20 cellular contexts compared by ENCODE assay signal in genomic region chr1:9100471-9101043, GRCh38. TPM values are rescaled to one million over a fixed set of nuclear protein-coding genes. Genes with fewer than 3 reads are reported as not detected.
DNase-seq lines count a peak whose midpoint lies in the region; ATAC-seq, FAIRE-seq and TF ChIP-seq lines count a peak whose summit lies in the region.
"Had no signal": no experiment of that assay in that cellular context is flagged by ENCODE, and none has a peak within 500 bp of the region (broad histone marks: within the 10 kb centered on the region; RNA-seq: fewer than 3 reads in every experiment).

No MANE protein-coding gene starts in this region.

- no peak overlapping the region for H3K27ac ChIP-seq in GM23248
- H3K27ac ChIP-seq: testis had no signal

- H3K4me2 ChIP-seq in GM23248 (ENCODE audit: unreplicated experiment) = no peak overlapping the region

- H2AFZ ChIP-seq in GM23248 = no peak overlapping the region

- H3K4me1 ChIP-seq in GM23248 (ENCODE audit: insufficient read depth) = no peaks in the 10 kb centered on the region
- H3K4me1 ChIP-seq: testis had no signal

- no peaks in the 10 kb centered on the region for H3K79me2 ChIP-seq in GM23248 (ENCODE audit: insufficient read depth)

- DNase-seq in GM23248 = peak; percentile 41
- peak; percentile 66 for DNase-seq in RCC 7860 (ENCODE audit: low spot score)
- DNase-seq in fibroblast of the aortic adventitia (ENCODE audit: low read depth) = peak; percentile 50
- peak; percentile 69 for DNase-seq in renal cortical epithelial cell (ENCODE audit: low read depth)
- no peak for DNase-seq in NCI-H345 (lab: John Stamatoyannopoulos, UW)
- DNase-seq in HT-29 (ENCODE audit: low spot score) = no peak
- DNase-seq: activated B cell treated with CpG ODN at 0.5 μM for 24 hours; effector CD8-positive, alpha-beta T cell; GOT3; left ventricle myocardium superior; NCI-H187; NCI-H446 treated with DMSO at 0.1 percent for 48 hours; SHP77 treated with DMSO at 0.1 percent for 48 hours; T-helper 1 cell; testis had no signal

- no peaks in the 10 kb centered on the region for H3K36me3 ChIP-seq in GM23248 (ENCODE audit: low read depth)

- ATAC-seq in HG02970 (IDR thresholded peaks at IDR 0.05; ENCODE audit: low FRiP score, unreplicated experiment) = no peak
- ATAC-seq in GM21526 (IDR thresholded peaks at IDR 0.05; ENCODE audit: low FRiP score, unreplicated experiment) = no peak
- ATAC-seq: activated T-helper 17 cell treated with anti-CD3 and anti-CD28 coated beads, Interleukin-2, amount 50 U/mL, for 72 hours had no signal

- no peaks in the 10 kb centered on the region for H3F3A ChIP-seq in GM23248 (ENCODE audit: insufficient read depth)

- no peaks in the 10 kb centered on the region for H3K9me2 ChIP-seq in GM23248 (ENCODE audit: insufficient read depth)

- H3K9me3 ChIP-seq in GM23248 (ENCODE audit: low read depth) = no peaks in the 10 kb centered on the region
- H3K9me3 ChIP-seq: testis had no signal

- 84 to 86% methylated on average over 8 of the region's 8 CpGs for WGBS in GM23248 (ENCODE audit: low coverage in 1 of 2, low lambda C conversion rate in 2 of 2, missing lambda C conversion rate in 2 of 2), 2 experiments

- H3K27me3 ChIP-seq in GM23248 (replicated peaks; ENCODE audit: insufficient read depth) = no peaks in the 10 kb centered on the region
- H3K27me3 ChIP-seq: testis had no signal

- H4K20me1 ChIP-seq in GM23248 (ENCODE audit: insufficient read depth) = no peaks in the 10 kb centered on the region

- in situ Hi-C loops in GM23248 (cut with MboI) = loop anchor here (10.0 kb wide), 1 partner anchor 176 kb away; no protein-coding TSS in a partner anchor

- H3K4me3 ChIP-seq in GM23248 = no peak overlapping the region
- H3K4me3 ChIP-seq in fibroblast of the aortic adventitia (ENCODE audit: low read depth, low read length) = no peak overlapping the region
- H3K4me3 ChIP-seq: testis had no signal

- FAIRE-seq in RCC 7860 (lab: Jason Lieb, UNC) = peak; percentile 88

- no peak for TF ChIP-seq CTCF in fibroblast of the aortic adventitia (IDR thresholded peaks at IDR 0.05; ENCODE audit: insufficient read depth, low read length)

- H3K9ac ChIP-seq in GM23248 = no peak overlapping the region

RNA-seq across cellular contexts. Expression of gene GPR157, which starts 28.3 kb away (rescaled TPM):
- total RNA-seq in GM23248 (2014; rRNA removed; shearing (Covaris generic)) = 1.7 and 3.3 TPM in 2 replicates
- polyA plus RNA-seq in GM23248 (2016; fragmentation: Nextera tagmentation; extraction: Ambion mirVana) = 2.6 and 2.7 TPM in 2 replicates
- total RNA-seq in fibroblast of the aortic adventitia (ENCODE audit: low replicate concordance) = 1.6 and 2.2 TPM in 2 replicates
- 4.6 and 9.7 TPM in 2 replicates for total RNA-seq in renal cortical epithelial cell
- 4.4 and 4.6 TPM in 2 replicates for total RNA-seq in HT-29 (2014; rRNA removed; shearing (Covaris generic))

RNA-seq across cellular contexts. Expression of gene SLC2A5, which starts 31.1 kb away (rescaled TPM):
- 0.54 TPM in 1 of 2 replicates, not detected in the other for total RNA-seq in GM23248 (2014; rRNA removed; shearing (Covaris generic))
- 0.25 and 0.29 TPM in 2 replicates for polyA plus RNA-seq in GM23248 (2016; fragmentation: Nextera tagmentation; extraction: Ambion mirVana)
- 0.90 and 1.1 TPM in 2 replicates for total RNA-seq in fibroblast of the aortic adventitia (ENCODE audit: low replicate concordance)
- total RNA-seq in renal cortical epithelial cell = 1.6 TPM in 1 of 2 replicates, not detected in the other
- not detected in 2 replicates for total RNA-seq in HT-29 (2014; rRNA removed; shearing (Covaris generic))
- total RNA-seq: activated CD8-positive, alpha-beta memory T cell treated with anti-CD3 and anti-CD28 coated beads for 36 hours; osteocyte had no signal

Comparison
In these comparisons a context has a peak if more than half of its experiments do, and no peak if none do; other contexts are left out.
1. DNase-seq: peak in GM23248 (single experiment), RCC 7860 (single experiment), fibroblast of the aortic adventitia (single experiment) and renal cortical epithelial cell (single experiment); none in NCI-H345 (single experiment) and HT-29 (single experiment).